In the genomic region with DNA sequence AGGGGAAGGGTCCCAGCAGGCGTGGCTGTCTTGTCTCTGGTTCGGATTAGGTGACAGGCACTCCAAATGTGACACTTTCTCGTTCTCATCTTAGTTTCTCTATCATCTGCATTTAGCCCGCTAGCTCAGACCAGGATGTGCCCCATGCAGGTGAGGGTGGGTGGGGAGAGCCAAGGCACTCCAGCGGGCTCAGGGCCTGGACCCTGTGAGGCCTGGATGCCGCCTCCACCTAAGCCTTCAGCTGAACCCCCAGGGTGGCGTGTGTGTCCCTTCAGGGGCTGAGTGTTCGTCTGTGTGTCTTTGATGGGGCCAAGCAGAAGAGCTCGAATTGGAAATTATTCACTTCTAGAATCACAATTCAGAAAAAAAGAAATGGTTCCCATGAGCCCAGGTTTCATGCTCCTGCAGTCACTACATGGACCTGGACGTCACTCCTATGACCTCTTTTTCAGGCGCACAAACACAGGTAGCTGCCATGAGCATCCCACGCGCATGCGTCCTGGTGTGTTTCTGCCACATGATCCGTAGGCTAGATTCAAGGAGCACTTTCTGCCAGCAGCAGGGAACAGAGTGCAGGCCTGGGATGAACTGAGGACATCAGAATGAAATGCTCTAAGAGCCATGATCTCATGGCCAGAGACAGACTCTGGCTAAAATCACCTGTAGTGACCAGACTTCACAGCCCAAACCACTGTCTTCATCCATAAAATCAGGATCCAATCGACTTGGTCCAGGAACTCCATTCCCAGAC, we compare ENCODE assay signal across 13 cellular contexts. TPM values are rescaled to one million over a fixed set of nuclear protein-coding genes. Genes with fewer than 3 reads are reported as not detected.
DNase-seq lines count a peak whose midpoint lies in the region; ATAC-seq and TF ChIP-seq lines count a peak whose summit lies in the region.
"Had no signal": no experiment of that assay in that cellular context is flagged by ENCODE, and none has a peak within 500 bp of the region (broad histone marks: within the 10 kb centered on the region; RNA-seq: fewer than 3 reads in every experiment).

No MANE protein-coding gene starts in this region.

- H2BK12ac ChIP-seq in trophoblast cell (ENCODE audit: low read length), result peak overlapping the region; percentile 62

- POLR2A ChIA-PET in MCF 10A (lab: Yijun Ruan, JAX), result interaction anchor here (14.3 kb wide), 1 partner anchor 28 kb away, joined by 234 read pairs; a partner anchor contains a TSS
- POLR2A ChIA-PET in SK-N-SH (lab: Yijun Ruan, JAX), result no interaction called here

- H3K27me3 ChIP-seq in trophoblast cell (ENCODE audit: insufficient read depth, low read length), result no peaks in the 10 kb centered on the region
- H3K27me3 ChIP-seq in SK-N-SH (ENCODE audit: insufficient read depth), result no peaks in the 10 kb centered on the region

- peak overlapping the region; percentile 90 for H3K18ac ChIP-seq in trophoblast cell (ENCODE audit: low read length)

- WGBS in trophoblast cell (ENCODE audit: extremely low coverage, insufficient coverage, insufficient read length), result no CpG with 5 or more reads among the region's 16 CpGs
- WGBS in SK-N-SH (ENCODE audit: low lambda C conversion rate), result 83% methylated on average over 16 of the region's 16 CpGs

- no peak overlapping the region for H3K23ac ChIP-seq in trophoblast cell (ENCODE audit: low read length)

- no peak for TF ChIP-seq RAD21 in SK-N-SH (IDR thresholded peaks at IDR 0.05; ENCODE audit: low read length)

- H3K27ac ChIP-seq in trophoblast cell (ENCODE audit: low read depth, low read length) (peak overlapping the region; percentile 94), SK-N-SH (ENCODE audit: low read depth in 2 of 2, low read length in 1 of 2) (no peak overlapping the region)
- H3K27ac ChIP-seq: SK-N-MC had no signal

- H3K9me3 ChIP-seq in trophoblast cell (ENCODE audit: insufficient read depth, low read depth, low read length), result peaks cover 2% of the 10 kb centered on the region
- no peaks in the 10 kb centered on the region for H3K9me3 ChIP-seq in SK-N-SH

- H3K36me3 ChIP-seq in trophoblast cell (ENCODE audit: control insufficient read depth in 1 of 2, insufficient read depth in 2 of 2, low read length in 2 of 2) (no peaks in the 10 kb centered on the region), SK-N-SH (replicated peaks in 1 of 2; ENCODE audit: control insufficient read depth in 1 of 2, insufficient read depth in 2 of 2, low read length in 1 of 2) (no peaks in the 10 kb centered on the region)

- no peaks in the 10 kb centered on the region for H3K9me3 Mint-ChIP-seq in MCF 10A (ENCODE audit: unreplicated experiment)
- H3K9me3 Mint-ChIP-seq: activated CD4-positive, alpha-beta T cell treated with anti-CD3 and anti-CD28 coated beads, Interleukin-2, amount 10 ng/mL, durations not matched to agents 24 days and 14 days; memory B cell had no signal

- ATAC-seq in left cardiac atrium, result peak in 1 of 2 donors; percentile 12

- H4K8ac ChIP-seq in trophoblast cell (ENCODE audit: low read depth, low read length), result peak overlapping the region; percentile 89

- CTCF ChIA-PET in MCF 10A (lab: Yijun Ruan, JAX) (interaction anchor here (0.7 to 1.4 kb wide), 3 partner anchors 8 to 40 kb away, joined by 3 to 5 read pairs (median 5); no protein-coding TSS in a partner anchor), SK-N-SH (lab: Yijun Ruan, JAX) (interaction anchor here (1.7 to 6.1 kb wide), 3 partner anchors 7 to 14 kb away, joined by 3 to 50 read pairs (median 9); no protein-coding TSS in a partner anchor)

- H3K9ac ChIP-seq in trophoblast cell (ENCODE audit: low read length) (peak overlapping the region; percentile 54), SK-N-SH (no peak overlapping the region)

- H2AK5ac ChIP-seq in trophoblast cell (ENCODE audit: low read length), result peak overlapping the region; percentile 78

- H2BK5ac ChIP-seq in trophoblast cell (ENCODE audit: low read depth, low read length, poor library complexity), result peak overlapping the region; percentile 93

- peaks cover 27% of the 10 kb centered on the region for H3K4me1 Mint-ChIP-seq in MCF 10A (ENCODE audit: insufficient read depth, unreplicated experiment)
- H3K4me1 Mint-ChIP-seq: activated CD4-positive, alpha-beta T cell treated with anti-CD3 and anti-CD28 coated beads, Interleukin-2, amount 10 ng/mL, durations not matched to agents 24 days and 14 days; memory B cell had no signal

- peak overlapping the region; percentile 94 for H4K91ac ChIP-seq in trophoblast cell (ENCODE audit: low read depth, low read length)

- H2BK120ac ChIP-seq in trophoblast cell (ENCODE audit: insufficient read depth, low read length, poor library complexity), result peak overlapping the region; percentile 95

- no TSS peak for BruUV-seq in MCF 10A (replicated peaks; lab: Mats Ljungman, UMichigan)

- TF ChIP-seq CTCF in MCF 10A (IDR thresholded peaks at IDR 0.05; ENCODE audit: unreplicated experiment), result no peak
- TF ChIP-seq CTCF in SK-N-SH (IDR thresholded peaks at IDR 0.05), result no peak

- no peak for TF ChIP-seq EP300 in SK-N-SH (IDR thresholded peaks at IDR 0.05; ENCODE audit: borderline replicate concordance in 1 of 2, low read depth in 1 of 2, low read length in 1 of 2)

- H3K14ac ChIP-seq in trophoblast cell (ENCODE audit: low read length), result peak overlapping the region; percentile 78

- H3F3A ChIP-seq in SK-N-SH (replicated peaks; ENCODE audit: insufficient read depth), result peaks cover 5% of the 10 kb centered on the region

- peaks cover 32% of the 10 kb centered on the region for H3K79me1 ChIP-seq in trophoblast cell (ENCODE audit: low read length)

- H4K12ac ChIP-seq in trophoblast cell (ENCODE audit: low read depth, low read length), result peak overlapping the region; percentile 90

- peaks cover 36 to 48% of the 10 kb centered on the region in 2 experiments for H3K4me1 ChIP-seq in trophoblast cell (ENCODE audit: control insufficient read depth in 1 of 2, insufficient read depth in 2 of 2, low read length in 2 of 2)
- peaks cover 0 to 11% of the 10 kb centered on the region in 2 experiments; a peak in 2 of 4 replicates for H3K4me1 ChIP-seq in SK-N-SH (ENCODE audit: control insufficient read depth in 1 of 2, insufficient read depth in 2 of 2, low read depth in 1 of 2, low read length in 1 of 2)

- no peaks in the 10 kb centered on the region for H4K20me1 ChIP-seq in SK-N-SH (ENCODE audit: insufficient read depth)

- no peaks in the 10 kb centered on the region for H3K27me3 Mint-ChIP-seq in MCF 10A (ENCODE audit: insufficient read depth, unreplicated experiment)

- H3K9me2 ChIP-seq in SK-N-SH, result no peaks in the 10 kb centered on the region

- intact Hi-C loops in MCF 10A (cut with micrococcal nuclease) (no loop called here), left cardiac atrium (cut with DNase I) (loop anchor here in 1 of 2 donors (10.0 kb wide), 1 partner anchor 95 kb away; a partner anchor contains a TSS)

- H3K4ac ChIP-seq in trophoblast cell (ENCODE audit: low read depth, low read length), result peak overlapping the region; percentile 71

- DNase-seq in MCF 10A (ENCODE audit: unreplicated experiment) (no peak), left cardiac atrium (peak; percentile 51), trophoblast cell (no peak), NOMO-1 treated with dmso at 0.1 percent for 144 hours (lab: John Stamatoyannopoulos, UW; ENCODE audit: unreplicated experiment) (no peak), SK-N-SH (no peak)
- no peak for DNase-seq in activated CD4-positive, alpha-beta T cell treated with anti-CD3 and anti-CD28 coated beads, Interleukin-2, amount 50 U/mL, for 48 hours
- no peak for DNase-seq in stimulated activated CD4-positive, alpha-beta T cell treated with anti-CD3 and anti-CD28 coated beads, Interleukin-1b, Interleukin-23, amount 100 ng/mL, for 48 hours
- DNase-seq: activated CD4-positive, alpha-beta T cell treated with anti-CD3 and anti-CD28 coated beads, Interleukin-2, amount 10 ng/mL, durations not matched to agents 24 days and 14 days; DND-41; NCI-H526 had no signal

- peak overlapping the region; percentile 94 for H3K27ac Mint-ChIP-seq in MCF 10A (ENCODE audit: low read depth, unreplicated experiment)
- H3K27ac Mint-ChIP-seq: activated CD4-positive, alpha-beta T cell treated with anti-CD3 and anti-CD28 coated beads, Interleukin-2, amount 10 ng/mL, durations not matched to agents 24 days and 14 days; activated naive CD8-positive, alpha-beta T cell; memory B cell had no signal

- H2AFZ ChIP-seq in trophoblast cell (ENCODE audit: insufficient read depth, low read length, poor library complexity), result peak overlapping the region; percentile 64
- no peak overlapping the region for H2AFZ ChIP-seq in SK-N-SH (ENCODE audit: low read depth)

- H3K36me3 Mint-ChIP-seq in MCF 10A (ENCODE audit: insufficient read depth, unreplicated experiment), result no peaks in the 10 kb centered on the region
- H3K36me3 Mint-ChIP-seq: activated naive CD8-positive, alpha-beta T cell; memory B cell had no signal

- H3K4me2 ChIP-seq in trophoblast cell (ENCODE audit: low read length), result peak overlapping the region; percentile 26
- no peak overlapping the region for H3K4me2 ChIP-seq in SK-N-SH

- no peak overlapping the region for H3K4me3 Mint-ChIP-seq in MCF 10A (ENCODE audit: unreplicated experiment)
- H3K4me3 Mint-ChIP-seq: activated CD4-positive, alpha-beta T cell treated with anti-CD3 and anti-CD28 coated beads, Interleukin-2, amount 10 ng/mL, durations not matched to agents 24 days and 14 days; activated naive CD8-positive, alpha-beta T cell; memory B cell had no signal

- H3K4me3 ChIP-seq in trophoblast cell (ENCODE audit: low read depth, low read length), result no peak overlapping the region
- H3K4me3 ChIP-seq in SK-N-SH (ENCODE audit: low read depth in 2 of 2, low read length in 1 of 2), result no peak overlapping the region
- H3K4me3 ChIP-seq: SK-N-MC had no signal

- H3K79me2 ChIP-seq in trophoblast cell (ENCODE audit: control insufficient read depth, insufficient read depth, low read length, poor library complexity) (peaks cover 13% of the 10 kb centered on the region), SK-N-SH (ENCODE audit: insufficient read depth) (no peaks in the 10 kb centered on the region)

RNA-seq across cellular contexts. Expression of a gene that starts 25.8 kb away (rescaled TPM):
- total RNA-seq in MCF 10A (2022), result not detected in 2 replicates
- 10 to 100 TPM; 11.4 to 17.2 TPM for total RNA-seq in left cardiac atrium
- polyA plus RNA-seq in trophoblast cell (2013), result not detected in 2 replicates
- not detected in 2 replicates for polyA plus RNA-seq in SK-N-SH (2012; rRNA removed)
- not detected in 2 replicates for polyA plus RNA-seq in SK-N-SH (2012; cell fraction: cytosol; rRNA removed)
- not detected in 2 replicates for polyA plus RNA-seq in SK-N-SH (2012; cell fraction: nucleus; rRNA removed)
- total RNA-seq: activated CD4-positive, alpha-beta T cell treated with anti-CD3 and anti-CD28 coated beads, Interleukin-2, amount 10 ng/mL, durations not matched to agents 24 days and 14 days had no signal

RNA-seq across cellular contexts. Expression of a gene that starts 28.1 kb away (rescaled TPM):
- total RNA-seq in MCF 10A (2022), result 141 and 167 TPM in 2 replicates
- total RNA-seq in left cardiac atrium, result 100 to 1,000 TPM; 211 to 254 TPM
- polyA plus RNA-seq in trophoblast cell (2013), result 229 and 231 TPM in 2 replicates
- polyA plus RNA-seq in SK-N-SH (2012; rRNA removed), result 285 and 387 TPM in 2 replicates
- polyA plus RNA-seq in SK-N-SH (2012; cell fraction: cytosol; rRNA removed), result 158 and 241 TPM in 2 replicates
- 318 and 338 TPM in 2 replicates for polyA plus RNA-seq in SK-N-SH (2012; cell fraction: nucleus; rRNA removed)

Comparison
In these comparisons a context has a peak if more than half of its experiments do, and no peak if none do; other contexts are left out.
1. RNA of a gene that starts 25.8 kb away (total RNA-seq): 11.4 to 17.2 TPM in left cardiac atrium; not detected in MCF 10A; every median in the first group is over 10 times any median in the second.